ENCODE assay signal across 2 cellular contexts in genomic region chr2:148194882-148195281, GRCh38.
A peak's percentile ranks its signal among the peaks of the same experiment; 100 is the strongest.
TF ChIP-seq lines count a peak whose summit lies in the region.

No MANE protein-coding gene starts in this region.

TF ChIP-seq in HepG2, 621 proteins besides CTCF, POLR2A, EP300 and RAD21 (continued from another document):
- TF ChIP-seq, protein P1, sequence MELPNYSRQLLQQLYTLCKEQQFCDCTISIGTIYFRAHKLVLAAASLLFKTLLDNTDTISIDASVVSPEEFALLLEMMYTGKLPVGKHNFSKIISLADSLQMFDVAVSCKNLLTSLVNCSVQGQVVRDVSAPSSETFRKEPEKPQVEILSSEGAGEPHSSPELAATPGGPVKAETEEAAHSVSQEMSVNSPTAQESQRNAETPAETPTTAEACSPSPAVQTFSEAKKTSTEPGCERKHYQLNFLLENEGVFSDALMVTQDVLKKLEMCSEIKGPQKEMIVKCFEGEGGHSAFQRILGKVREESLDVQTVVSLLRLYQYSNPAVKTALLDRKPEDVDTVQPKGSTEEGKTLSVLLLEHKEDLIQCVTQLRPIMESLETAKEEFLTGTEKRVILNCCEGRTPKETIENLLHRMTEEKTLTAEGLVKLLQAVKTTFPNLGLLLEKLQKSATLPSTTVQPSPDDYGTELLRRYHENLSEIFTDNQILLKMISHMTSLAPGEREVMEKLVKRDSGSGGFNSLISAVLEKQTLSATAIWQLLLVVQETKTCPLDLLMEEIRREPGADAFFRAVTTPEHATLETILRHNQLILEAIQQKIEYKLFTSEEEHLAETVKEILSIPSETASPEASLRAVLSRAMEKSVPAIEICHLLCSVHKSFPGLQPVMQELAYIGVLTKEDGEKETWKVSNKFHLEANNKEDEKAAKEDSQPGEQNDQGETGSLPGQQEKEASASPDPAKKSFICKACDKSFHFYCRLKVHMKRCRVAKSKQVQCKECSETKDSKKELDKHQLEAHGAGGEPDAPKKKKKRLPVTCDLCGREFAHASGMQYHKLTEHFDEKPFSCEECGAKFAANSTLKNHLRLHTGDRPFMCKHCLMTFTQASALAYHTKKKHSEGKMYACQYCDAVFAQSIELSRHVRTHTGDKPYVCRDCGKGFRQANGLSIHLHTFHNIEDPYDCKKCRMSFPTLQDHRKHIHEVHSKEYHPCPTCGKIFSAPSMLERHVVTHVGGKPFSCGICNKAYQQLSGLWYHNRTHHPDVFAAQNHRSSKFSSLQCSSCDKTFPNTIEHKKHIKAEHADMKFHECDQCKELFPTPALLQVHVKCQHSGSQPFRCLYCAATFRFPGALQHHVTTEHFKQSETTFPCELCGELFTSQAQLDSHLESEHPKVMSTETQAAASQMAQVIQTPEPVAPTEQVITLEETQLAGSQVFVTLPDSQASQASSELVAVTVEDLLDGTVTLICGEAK (IDR thresholded peaks at IDR 0.05): peak; percentile 38; the same call in 1 of the 2 replicates
- TF ChIP-seq, protein P1 (CRISPR knock-in tag; IDR thresholded peaks at IDR 0.05): no peak

TF ChIP-seq in GM12878, 131 proteins besides CTCF, POLR2A, EP300 and RAD21 (continued from another document):
- TF ChIP-seq CHD2 (IDR thresholded peaks at IDR 0.05; ENCODE audit: borderline replicate concordance, low read depth, low read length): no peak
